17 cellular contexts compared by ENCODE assay signal in the genomic region with DNA sequence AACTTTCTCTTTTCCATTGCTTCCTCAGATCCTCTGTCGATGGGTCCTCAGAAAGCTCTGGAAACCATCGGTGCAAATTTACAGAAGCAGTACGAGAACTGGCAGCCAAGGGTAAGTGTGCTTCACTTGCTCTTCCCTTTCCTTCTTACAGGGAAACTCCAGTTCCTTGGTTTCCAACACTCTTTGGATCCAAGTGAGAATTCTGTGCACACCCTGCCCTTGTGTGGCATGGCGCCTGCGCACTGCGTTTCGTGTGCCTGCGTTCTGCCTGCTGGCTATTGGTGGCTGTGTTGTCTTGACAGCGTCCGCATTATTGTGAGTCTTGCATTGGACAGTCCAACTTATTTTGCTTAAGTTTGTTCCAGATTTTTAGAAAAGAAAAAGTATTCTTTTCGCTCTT.
DNase-seq lines count a peak whose midpoint lies in the region; ATAC-seq lines count a peak whose summit lies in the region.
"Had no signal": no experiment of that assay in that cellular context is flagged by ENCODE, and none has a peak within 500 bp of the region (broad histone marks: within the 10 kb centered on the region; RNA-seq: fewer than 3 reads in every experiment).

No MANE protein-coding gene starts in this region.

- peak overlapping the region; percentile 15 for H3K4me3 Mint-ChIP-seq in activated CD4-positive, alpha-beta T cell treated with anti-CD3 and anti-CD28 coated beads for 36 hours
- peak overlapping the region; percentile 69 for H3K4me3 Mint-ChIP-seq in activated naive CD4-positive, alpha-beta T cell treated with anti-CD3 and anti-CD28 coated beads, Interleukin-2, amount 50 U/mL, for 24 hours
- H3K4me3 Mint-ChIP-seq in T-cell: peak overlapping the region in 2 of 3 donors; percentile 59 to 65
- H3K4me3 Mint-ChIP-seq: IgD-negative memory B cell had no signal

- H3K36me3 Mint-ChIP-seq in activated CD4-positive, alpha-beta T cell treated with anti-CD3 and anti-CD28 coated beads for 36 hours (ENCODE audit: low read depth): peaks cover 35% of the 10 kb centered on the region
- H3K36me3 Mint-ChIP-seq in activated naive CD4-positive, alpha-beta T cell treated with anti-CD3 and anti-CD28 coated beads, Interleukin-2, amount 50 U/mL, for 24 hours: peaks cover 18% of the 10 kb centered on the region
- peaks cover 13 to 56% of the 10 kb centered on the region in 2 donors for H3K36me3 Mint-ChIP-seq in activated naive CD4-positive, alpha-beta T cell treated with anti-CD3 and anti-CD28 coated beads, Interleukin-2, amount 50 U/mL, for 72 hours
- peaks cover 28% of the 10 kb centered on the region for H3K36me3 Mint-ChIP-seq in T-cell

- no peak for DNase-seq in activated CD4-positive, alpha-beta T cell treated with anti-CD3 and anti-CD28 coated beads for 36 hours
- DNase-seq in activated CD4-positive, alpha-beta T cell treated with anti-CD3 and anti-CD28 coated beads for 1 hour: no peak
- DNase-seq in activated naive CD4-positive, alpha-beta T cell treated with anti-CD3 and anti-CD28 coated beads, Interleukin-2, amount 50 U/mL, for 72 hours (ENCODE audit: low spot score in 2 of 2): no peak
- DNase-seq in T-cell: no peak
- no peak for DNase-seq in ecto neural progenitor cell (ENCODE audit: low spot score)
- DNase-seq in caudate nucleus (lab: John Stamatoyannopoulos, UW): no peak
- DNase-seq: DMS79, Karpas-422, NCI-H1417, NCI-H1694 treated with DMSO at 0.1 percent for 48 hours, NCI-H446, NCI-H526, Peyer's patch had no signal

- intact Hi-C loops in activated CD4-positive, alpha-beta T cell treated with anti-CD3 and anti-CD28 coated beads for 36 hours (cut with DNase I, micrococcal nuclease): no loop called here

- H3K4me1 Mint-ChIP-seq in activated CD4-positive, alpha-beta T cell treated with anti-CD3 and anti-CD28 coated beads for 36 hours: peaks cover 54% of the 10 kb centered on the region
- peaks cover 88% of the 10 kb centered on the region for H3K4me1 Mint-ChIP-seq in activated naive CD4-positive, alpha-beta T cell treated with anti-CD3 and anti-CD28 coated beads, Interleukin-2, amount 50 U/mL, for 24 hours
- H3K4me1 Mint-ChIP-seq in T-cell: peaks cover 48 to 64% (median 58%) of the 10 kb centered on the region in 3 donors

- no peak overlapping the region for H3K27ac ChIP-seq in caudate nucleus (ENCODE audit: low read depth, low read length)
- H3K27ac ChIP-seq: C4-2B, Peyer's patch had no signal

- CTCF ChIA-PET in activated CD4-positive, alpha-beta T cell treated with anti-CD3 and anti-CD28 coated beads for 36 hours (lab: Charles Lee): no interaction called here
- CTCF ChIA-PET in T-cell (lab: Charles Lee): no interaction called here

- no peak for ATAC-seq in activated CD4-positive, alpha-beta T cell treated with anti-CD3 and anti-CD28 coated beads for 36 hours
- ATAC-seq in activated naive CD4-positive, alpha-beta T cell treated with anti-CD3 and anti-CD28 coated beads, Interleukin-2, amount 50 U/mL, for 72 hours: no peak
- ATAC-seq in T-cell (replicated peaks in 1 of 4): no peak
- ATAC-seq: HCT116 had no signal

- POLR2A ChIA-PET in activated CD4-positive, alpha-beta T cell treated with anti-CD3 and anti-CD28 coated beads for 36 hours (lab: Charles Lee): no interaction called here
- POLR2A ChIA-PET in T-cell (lab: Charles Lee): no interaction called here

- H3K9me3 Mint-ChIP-seq in activated CD4-positive, alpha-beta T cell treated with anti-CD3 and anti-CD28 coated beads for 36 hours (ENCODE audit: low read depth): no peaks in the 10 kb centered on the region
- no peaks in the 10 kb centered on the region for H3K9me3 Mint-ChIP-seq in activated naive CD4-positive, alpha-beta T cell treated with anti-CD3 and anti-CD28 coated beads, Interleukin-2, amount 50 U/mL, for 24 hours
- peaks cover 0 to under 1% of the 10 kb centered on the region in 2 donors for H3K9me3 Mint-ChIP-seq in activated naive CD4-positive, alpha-beta T cell treated with anti-CD3 and anti-CD28 coated beads, Interleukin-2, amount 50 U/mL, for 72 hours
- H3K9me3 Mint-ChIP-seq in T-cell: no peaks in the 10 kb centered on the region
- H3K9me3 Mint-ChIP-seq: IgD-negative memory B cell had no signal

- H3K27ac Mint-ChIP-seq in activated CD4-positive, alpha-beta T cell treated with anti-CD3 and anti-CD28 coated beads for 36 hours: peak overlapping the region; percentile 4
- peak overlapping the region; percentile 68 for H3K27ac Mint-ChIP-seq in activated naive CD4-positive, alpha-beta T cell treated with anti-CD3 and anti-CD28 coated beads, Interleukin-2, amount 50 U/mL, for 24 hours
- peak overlapping the region in 1 of 2 donors; percentile 22 for H3K27ac Mint-ChIP-seq in activated naive CD4-positive, alpha-beta T cell treated with anti-CD3 and anti-CD28 coated beads, Interleukin-2, amount 50 U/mL, for 72 hours
- peak overlapping the region; percentile 49 to 82 for H3K27ac Mint-ChIP-seq in T-cell
- H3K27ac Mint-ChIP-seq: IgD-negative memory B cell had no signal

- no peaks in the 10 kb centered on the region for H3K27me3 Mint-ChIP-seq in activated CD4-positive, alpha-beta T cell treated with anti-CD3 and anti-CD28 coated beads for 36 hours
- no peaks in the 10 kb centered on the region for H3K27me3 Mint-ChIP-seq in activated naive CD4-positive, alpha-beta T cell treated with anti-CD3 and anti-CD28 coated beads, Interleukin-2, amount 50 U/mL, for 24 hours
- H3K27me3 Mint-ChIP-seq in T-cell: no peaks in the 10 kb centered on the region
- H3K27me3 Mint-ChIP-seq: IgD-negative memory B cell had no signal

Comparison
In these comparisons a context has a peak if more than half of its experiments do, and no peak if none do; other contexts are left out.
1. H3K4me3 Mint-ChIP-seq: peak in every context shown above with its lines; median percentile 69 in activated naive CD4-positive, alpha-beta T cell treated with anti-CD3 and anti-CD28 coated beads, Interleukin-2, amount 50 U/mL, for 24 hours; 62 in T-cell; 15 in activated CD4-positive, alpha-beta T cell treated with anti-CD3 and anti-CD28 coated beads for 36 hours.